ENCODE assay signal across 18 cellular contexts in genomic region chr5:2697041-2697440, GRCh38. TPM values are rescaled to one million over a fixed set of nuclear protein-coding genes. Genes with fewer than 3 reads are reported as not detected.
DNase-seq lines count a peak whose midpoint lies in the region; ATAC-seq and TF ChIP-seq lines count a peak whose summit lies in the region.
"Had no signal": no experiment of that assay in that cellular context is flagged by ENCODE, and none has a peak within 500 bp of the region (broad histone marks: within the 10 kb centered on the region; RNA-seq: fewer than 3 reads in every experiment).

No MANE protein-coding gene starts in this region.

- H3K27ac Mint-ChIP-seq in MCF 10A (ENCODE audit: low read depth, unreplicated experiment), result peak overlapping the region; percentile 63
- H3K27ac Mint-ChIP-seq: CD4-positive, alpha-beta memory T cell had no signal

- DNase-seq in MCF 10A (ENCODE audit: unreplicated experiment) (no peak), breast epithelium (ENCODE audit: low spot score in 2 of 2) (no peak), foreskin keratinocyte (no peak), sigmoid colon (peak; percentile 50), KG1 (lab: John Stamatoyannopoulos, UW) (no peak)
- DNase-seq: C1 segment of cervical spinal cord; Calu3; CD4-positive, alpha-beta memory T cell; COR-L47; DMS53; DMS79 treated with DMSO at 0.1 percent for 48 hours; GF-D8; GOT3; HCEC 1CT had no signal

- H3K9me3 ChIP-seq in breast epithelium, result peaks cover 0 to under 1% of the 10 kb centered on the region in 2 donors
- no peaks in the 10 kb centered on the region for H3K9me3 ChIP-seq in sigmoid colon

- H3K4me1 ChIP-seq in breast epithelium (no peaks in the 10 kb centered on the region), foreskin keratinocyte (peaks cover 9% of the 10 kb centered on the region), sigmoid colon (no peaks in the 10 kb centered on the region)

- TF ChIP-seq EP300 in sigmoid colon (IDR thresholded peaks at IDR 0.05), result no peak

- ATAC-seq in foreskin keratinocyte, result peak; percentile 13
- no peak for ATAC-seq in GM18870 (IDR thresholded peaks at IDR 0.05; ENCODE audit: unreplicated experiment)

- no peak for TF ChIP-seq CTCF in MCF 10A (IDR thresholded peaks at IDR 0.05; ENCODE audit: unreplicated experiment)
- no peak for TF ChIP-seq CTCF in breast epithelium (IDR thresholded peaks at IDR 0.05)
- no peak for TF ChIP-seq CTCF in foreskin keratinocyte (conservative IDR thresholded peaks at IDR 0.05)
- TF ChIP-seq CTCF in sigmoid colon (IDR thresholded peaks at IDR 0.05), result no peak

- no peak for TF ChIP-seq POLR2A in breast epithelium (IDR thresholded peaks at IDR 0.05)
- TF ChIP-seq POLR2A in sigmoid colon (IDR thresholded peaks at IDR 0.05), result no peak

- H3K4me3 ChIP-seq in breast epithelium, result no peak overlapping the region
- no peak overlapping the region for H3K4me3 ChIP-seq in sigmoid colon

- no peaks in the 10 kb centered on the region for H3K9me3 Mint-ChIP-seq in MCF 10A (ENCODE audit: unreplicated experiment)

- intact Hi-C loops in MCF 10A (cut with micrococcal nuclease) (no loop called here), breast epithelium (cut with DNase I; ENCODE audit: low total_unique reads) (no loop called here), sigmoid colon (cut with DNase I) (no loop called here)

- no peaks in the 10 kb centered on the region for H3K36me3 ChIP-seq in breast epithelium
- no peaks in the 10 kb centered on the region for H3K36me3 ChIP-seq in sigmoid colon

- WGBS in sigmoid colon, 2 donors, result 86 to 91% methylated on average over 9 of the region's 9 CpGs

- CTCF ChIA-PET in MCF 10A (lab: Yijun Ruan, JAX), result interaction anchor here (0.7 kb wide), 1 partner anchor 14 kb away, joined by 3 read pairs; no protein-coding TSS in a partner anchor

- peaks cover 11% of the 10 kb centered on the region for H3K36me3 Mint-ChIP-seq in MCF 10A (ENCODE audit: insufficient read depth, unreplicated experiment)
- H3K36me3 Mint-ChIP-seq: CD4-positive, alpha-beta memory T cell had no signal

- no TSS peak for BruUV-seq in MCF 10A (replicated peaks; lab: Mats Ljungman, UMichigan)

- H3K27me3 ChIP-seq in breast epithelium (no peaks in the 10 kb centered on the region), foreskin keratinocyte (no peaks in the 10 kb centered on the region), sigmoid colon (no peaks in the 10 kb centered on the region)

- POLR2A ChIA-PET in MCF 10A (lab: Yijun Ruan, JAX), result interaction anchor here (1.9 kb wide), 1 partner anchor 11 kb away, joined by 9 read pairs; no protein-coding TSS in a partner anchor

- H3K27ac ChIP-seq in breast epithelium (no peak overlapping the region), foreskin keratinocyte (peak overlapping the region; percentile 62), sigmoid colon (no peak overlapping the region)

- no peak overlapping the region for H3K4me3 Mint-ChIP-seq in MCF 10A (ENCODE audit: unreplicated experiment)
- H3K4me3 Mint-ChIP-seq: CD4-positive, alpha-beta memory T cell had no signal

- no peaks in the 10 kb centered on the region for H3K27me3 Mint-ChIP-seq in MCF 10A (ENCODE audit: insufficient read depth, unreplicated experiment)
- H3K27me3 Mint-ChIP-seq: CD4-positive, alpha-beta memory T cell had no signal

- peaks cover 33% of the 10 kb centered on the region for H3K4me1 Mint-ChIP-seq in MCF 10A (ENCODE audit: insufficient read depth, unreplicated experiment)
- H3K4me1 Mint-ChIP-seq: CD4-positive, alpha-beta memory T cell had no signal

RNA-seq across cellular contexts. Expression of gene IRX2, which starts 54.4 kb away (rescaled TPM):
- total RNA-seq in MCF 10A (2022) (35.4 and 43.4 TPM in 2 replicates), breast epithelium (10 to 100 TPM; 19.2 to 69.4 (median 26.2) TPM), foreskin keratinocyte (18.2 and 19.5 TPM in 2 replicates), sigmoid colon (not detected)
- polyA plus RNA-seq in foreskin keratinocyte (10.9 and 12.7 TPM in 2 replicates), sigmoid colon (under 1 TPM in 1 of 3 donors, not detected in 2; 0.03 TPM)
- total RNA-seq: A172; A673; Calu3; CD4-positive, alpha-beta memory T cell; G401 had no signal
- polyA plus RNA-seq: CD4-positive, alpha-beta memory T cell had no signal

Comparison
In these comparisons a context has a peak if more than half of its experiments do, and no peak if none do; other contexts are left out.
1. RNA of gene IRX2, which starts 54.4 kb away (total RNA-seq): 35.4 to 43.4 TPM in MCF 10A, 19.2 to 69.4 TPM in breast epithelium and 18.2 to 19.5 TPM in foreskin keratinocyte; not detected in sigmoid colon; every median in the first group is over 10 times any median in the second.